Comparison of ENCODE assay signal across 27 cellular contexts in genomic region chr20:54922096-54922495, GRCh38.
"Had no signal": no experiment of that assay in that cellular context is flagged by ENCODE, and none has a peak within 500 bp of the region (broad histone marks: within the 10 kb centered on the region; RNA-seq: fewer than 3 reads in every experiment).

No MANE protein-coding gene starts in this region.

- H3K36me3 ChIP-seq: stomach, suprapubic skin, thoracic aorta, thyroid gland, tibial artery, tibial nerve, transverse colon, upper lobe of left lung, upper lobe of right lung, uterus, vagina had no signal

- H3K4me1 ChIP-seq: stomach, suprapubic skin, testis, thyroid gland, tibial artery, tibial nerve, transverse colon, upper lobe of left lung, upper lobe of right lung, uterus, vagina had no signal

- H3K4me3 ChIP-seq: stomach, suprapubic skin, testis, thoracic aorta, thyroid gland, tibial artery, tibial nerve, transverse colon, upper lobe of left lung, upper lobe of right lung, uterus, vagina had no signal

- FAIRE-seq: urothelium cell line had no signal

- H3K27me3 ChIP-seq: stomach, suprapubic skin, testis, thyroid gland, tibial artery, tibial nerve, transverse colon, upper lobe of left lung, upper lobe of right lung, uterus, vagina had no signal

- H3K27ac ChIP-seq: stomach, suprapubic skin, testis, thoracic aorta, thyroid gland, tibial artery, tibial nerve, transverse colon, upper lobe of left lung, upper lobe of right lung, uterus, vagina had no signal

- ATAC-seq: stimulated activated effector memory CD8-positive, alpha-beta T cell treated with anti-CD3 and anti-CD28 coated beads, Interleukin-12 subunit alpha, Interleukin-12 subunit beta, amount 100 ng/mL, for 72 hours; stimulated activated memory B cell treated with anti-CD40 and anti-IgM and Interleukin-4, amounts not matched to agents 10 μg/mL and 1 μg/mL and 100 μg/mL, for 72 hours; stimulated activated naive B cell treated with anti-CD40 and anti-IgM and Interleukin-4, amounts not matched to agents 10 μg/mL and 1 μg/mL and 100 μg/mL, for 72 hours; stimulated activated naive CD8-positive, alpha-beta T cell treated with anti-CD3 and anti-CD28 coated beads, Interleukin-15, amount 100 ng/mL, for 72 hours; stimulated activated naive CD8-positive, alpha-beta T cell treated with anti-CD3 and anti-CD28 coated beads, Interleukin-15, Interleukin-2, amounts not matched to agents 100 U/mL and 50 U/mL, for 24 hours; upper lobe of right lung had no signal

- DNase-seq: stimulated activated CD4-positive, alpha-beta T cell treated with anti-CD3 and anti-CD28 coated beads, Interleukin-2, amount 100 ng/mL, for 48 hours; stimulated activated CD4-positive, alpha-beta T cell treated with anti-CD3 and anti-CD28 coated beads, Interleukin-4, amount 100 ng/mL, for 1 hour; stimulated activated CD4-positive, alpha-beta T cell treated with anti-CD3 and anti-CD28 coated beads, Interleukin-4, amount 100 ng/mL, for 24 hours; stimulated activated CD4-positive, alpha-beta T cell treated with anti-CD3 and anti-CD28 coated beads, Interleukin-4, amount 100 ng/mL, for 4 hours; stimulated activated CD8-positive, alpha-beta memory T cell treated with anti-CD3 and anti-CD28 coated beads, Interleukin-4, amount 100 ng/mL, for 48 hours; stimulated activated naive B cell treated with anti-CD40 and anti-IgM and Interleukin-4, amounts not matched to agents 10 μg/mL and 1 μg/mL and 100 μg/mL, for 72 hours; stimulated activated naive CD4-positive, alpha-beta T cell; stimulated activated naive CD4-positive, alpha-beta T cell treated with Interleukin-2 at 50 U/mL for 16 hours; stimulated activated naive CD8-positive, alpha-beta T cell treated with anti-CD3 and anti-CD28 coated beads, Interleukin-15, amount 100 ng/mL, for 72 hours; stimulated activated naive CD8-positive, alpha-beta T cell treated with anti-CD3 and anti-CD28 coated beads, Interleukin-15, Interleukin-2, amounts not matched to agents 100 U/mL and 50 U/mL, for 24 hours; stomach; substantia nigra; testis; thyroid gland; tibial artery; transverse colon; trophoblast cell; upper lobe of left lung; upper lobe of right lung; uterus had no signal

- H3K9me3 ChIP-seq: stomach, suprapubic skin, testis, thoracic aorta, thyroid gland, tibial artery, tibial nerve, transverse colon, upper lobe of left lung, upper lobe of right lung, uterus, vagina had no signal
